12 cellular contexts compared by ENCODE assay signal in the genomic region with DNA sequence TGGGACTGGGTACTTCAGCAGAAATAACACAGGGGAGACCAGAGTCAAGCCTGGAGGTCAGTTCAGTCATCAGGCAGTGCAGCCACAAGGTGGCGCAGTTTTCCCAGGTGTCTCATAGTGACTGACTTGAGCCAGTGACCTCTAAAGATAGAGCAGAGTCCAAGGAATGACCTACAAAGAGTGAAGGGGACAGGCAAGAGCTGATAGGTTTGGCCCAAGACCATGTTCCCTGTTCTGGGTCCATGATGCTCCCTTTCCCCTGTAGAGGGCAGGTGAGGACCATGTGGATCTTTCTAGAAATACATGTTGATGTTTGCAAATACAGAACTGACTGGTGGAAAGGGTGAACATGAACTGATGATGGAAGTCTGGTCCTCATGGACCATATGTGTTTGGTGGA. TPM values are rescaled to one million over a fixed set of nuclear protein-coding genes. Genes with fewer than 3 reads are reported as not detected.
DNase-seq lines count a peak whose midpoint lies in the region; ATAC-seq and TF ChIP-seq lines count a peak whose summit lies in the region.
"Not testable (repeated sequence)": the region's sequence is repeated elsewhere in the genome, so short reads cannot be mapped to it uniquely, and the experiment has no call there.
"Had no signal": no experiment of that assay in that cellular context is flagged by ENCODE, and none has a peak within 500 bp of the region (broad histone marks: within the 10 kb centered on the region; RNA-seq: fewer than 3 reads in every experiment).

No MANE protein-coding gene starts in this region.

- not testable (repeated sequence) for H3K79me2 ChIP-seq in DOHH2 (ENCODE audit: control insufficient read depth, low read length); osteoblast (ENCODE audit: insufficient read depth, low read length)

- not testable (repeated sequence) for H3K27ac Mint-ChIP-seq in activated CD8-positive, alpha-beta T cell treated with anti-CD3 and anti-CD28 coated beads for 36 hours; MCF 10A (ENCODE audit: low read depth, unreplicated experiment)

- TF ChIP-seq CTCF in 22Rv1 (IDR thresholded peaks at IDR 0.05) (peak; percentile 72), DOHH2 (IDR thresholded peaks at IDR 0.05; ENCODE audit: low read depth, low read length, poor library complexity, severe bottlenecking) (peak; percentile 46), MCF 10A (IDR thresholded peaks at IDR 0.05; ENCODE audit: unreplicated experiment) (peak; percentile 54), osteoblast (IDR thresholded peaks at IDR 0.05; ENCODE audit: extremely low read depth, low read depth, low read length) (peak; percentile 38)
- peak; percentile 52 for TF ChIP-seq CTCF in activated CD8-positive, alpha-beta T cell treated with anti-CD3 and anti-CD28 coated beads for 36 hours (IDR thresholded peaks at IDR 0.05)

- DNase-seq in KBM-7 (peak; percentile 3), RKO (ENCODE audit: low spot score) (peak; percentile 2), MCF 10A (ENCODE audit: unreplicated experiment) (peak; percentile 48), Right ventricle myocardium superior (peak; percentile 52)
- peak; percentile 54 for DNase-seq in activated CD8-positive, alpha-beta T cell treated with anti-CD3 and anti-CD28 coated beads for 36 hours
- not testable (repeated sequence) for DNase-seq in osteoblast (ENCODE audit: insufficient read length, low spot score, missing footprints)

- not testable (repeated sequence) for H2AFZ ChIP-seq in osteoblast (ENCODE audit: low read length)

- H3K9me3 ChIP-seq in DOHH2 (ENCODE audit: control insufficient read depth, insufficient read depth, low read length); osteoblast (ENCODE audit: low read depth, low read length): not testable (repeated sequence)

- H3K36me3 Mint-ChIP-seq in activated CD8-positive, alpha-beta T cell treated with anti-CD3 and anti-CD28 coated beads for 36 hours (ENCODE audit: low read depth); MCF 10A (ENCODE audit: insufficient read depth, unreplicated experiment): not testable (repeated sequence)

- BruUV-seq in MCF 10A (replicated peaks; lab: Mats Ljungman, UMichigan), result not testable (repeated sequence)

- not testable (repeated sequence) for H3K4me3 ChIP-seq in DOHH2 (ENCODE audit: low read length); osteoblast (ENCODE audit: insufficient read depth, low read length)

- H3K27me3 ChIP-seq in DOHH2 (ENCODE audit: control insufficient read depth, low read length); osteoblast (ENCODE audit: insufficient read depth, low read length): not testable (repeated sequence)

- not testable (repeated sequence) for H3K9me3 Mint-ChIP-seq in activated CD8-positive, alpha-beta T cell treated with anti-CD3 and anti-CD28 coated beads for 36 hours; MCF 10A (ENCODE audit: unreplicated experiment)

- not testable (repeated sequence) for H3K4me2 ChIP-seq in DOHH2 (ENCODE audit: low read length); osteoblast (ENCODE audit: insufficient read depth, low read length)

- not testable (repeated sequence) for H3K9me2 ChIP-seq in DOHH2 (replicated peaks; ENCODE audit: control insufficient read depth, low read length)

- H3K4me1 ChIP-seq in DOHH2 (ENCODE audit: control insufficient read depth, low read length), result not testable (repeated sequence)
- H3K4me1 ChIP-seq in osteoblast (ENCODE audit: insufficient read depth, low read length), result peaks cover 15% of the 10 kb centered on the region

- in situ Hi-C loops in KBM-7 (cut with MboI; ENCODE audit: low pct_unique_long_range_greater_than_20kb, low sequenced_read_pairs), result not testable (repeated sequence)

- H3K36me3 ChIP-seq in DOHH2 (ENCODE audit: control insufficient read depth, low read length); osteoblast (ENCODE audit: insufficient read depth, low read length): not testable (repeated sequence)

- H4K20me1 ChIP-seq in DOHH2 (ENCODE audit: control insufficient read depth, insufficient read depth, low read depth, low read length); osteoblast (ENCODE audit: insufficient read depth, low read length): not testable (repeated sequence)

- not testable (repeated sequence) for H3K27ac ChIP-seq in 22Rv1; DOHH2 (ENCODE audit: low read depth, low read length); osteoblast (ENCODE audit: low read depth, low read length)

- intact Hi-C loops in activated CD8-positive, alpha-beta T cell treated with anti-CD3 and anti-CD28 coated beads for 36 hours (cut with micrococcal nuclease); Right ventricle myocardium superior (cut with DNase I): not testable (repeated sequence)
- intact Hi-C loops in MCF 10A (cut with micrococcal nuclease), result loop anchor here (2.0 kb wide), 2 partner anchors 101 to 157 kb away; no protein-coding TSS in a partner anchor

- H3F3A ChIP-seq in DOHH2 (ENCODE audit: control insufficient read depth, insufficient read depth), result not testable (repeated sequence)

- POLR2A ChIA-PET in activated CD8-positive, alpha-beta T cell treated with anti-CD3 and anti-CD28 coated beads for 36 hours (lab: Charles Lee), result not testable (repeated sequence)
- POLR2A ChIA-PET in MCF 10A (lab: Yijun Ruan, JAX), result interaction anchor here (0.8 kb wide), 1 partner anchor 15 kb away, joined by 3 read pairs; no protein-coding TSS in a partner anchor

- H3K4me3 Mint-ChIP-seq in activated CD8-positive, alpha-beta T cell treated with anti-CD3 and anti-CD28 coated beads for 36 hours; MCF 10A (ENCODE audit: unreplicated experiment): not testable (repeated sequence)

- H3K4me1 Mint-ChIP-seq in activated CD8-positive, alpha-beta T cell treated with anti-CD3 and anti-CD28 coated beads for 36 hours (ENCODE audit: low read depth), result not testable (repeated sequence)
- H3K4me1 Mint-ChIP-seq in MCF 10A (ENCODE audit: insufficient read depth, unreplicated experiment), result peaks cover 21% of the 10 kb centered on the region

- CTCF ChIA-PET in activated CD8-positive, alpha-beta T cell treated with anti-CD3 and anti-CD28 coated beads for 36 hours (lab: Charles Lee), result not testable (repeated sequence)
- CTCF ChIA-PET in MCF 10A (lab: Yijun Ruan, JAX), result interaction anchor here (1.0 to 1.8 kb wide), 3 partner anchors 150 to 160 kb away, joined by 3 to 6 read pairs (median 4); no protein-coding TSS in a partner anchor

- H3K27me3 Mint-ChIP-seq in activated CD8-positive, alpha-beta T cell treated with anti-CD3 and anti-CD28 coated beads for 36 hours; MCF 10A (ENCODE audit: insufficient read depth, unreplicated experiment): not testable (repeated sequence)

- not testable (repeated sequence) for ATAC-seq in activated CD8-positive, alpha-beta T cell treated with anti-CD3 and anti-CD28 coated beads for 36 hours; Right ventricle myocardium superior (ENCODE audit: poor library complexity)

RNA-seq across cellular contexts. Expression of a gene that starts 6.8 kb away (rescaled TPM):
- total RNA-seq in activated CD8-positive, alpha-beta T cell treated with anti-CD3 and anti-CD28 coated beads for 36 hours, result not detected
- not detected in 2 replicates for total RNA-seq in MCF 10A (2022)
- not detected for total RNA-seq in Right ventricle myocardium superior
- total RNA-seq in osteoblast, result not detected in 2 replicates
- total RNA-seq: esophagus muscularis mucosa, natural killer cell, sigmoid colon, upper lobe of left lung had no signal

RNA-seq across cellular contexts. Expression of a gene that starts 12.5 kb away (rescaled TPM):
- total RNA-seq in activated CD8-positive, alpha-beta T cell treated with anti-CD3 and anti-CD28 coated beads for 36 hours, result not detected
- not detected in 2 replicates for total RNA-seq in MCF 10A (2022)
- not detected for total RNA-seq in Right ventricle myocardium superior
- not detected in 2 replicates for total RNA-seq in osteoblast
- total RNA-seq: esophagus muscularis mucosa, natural killer cell, sigmoid colon, upper lobe of left lung had no signal

RNA-seq across cellular contexts. Expression of a gene that starts 50.7 kb away (rescaled TPM):
- not detected for total RNA-seq in activated CD8-positive, alpha-beta T cell treated with anti-CD3 and anti-CD28 coated beads for 36 hours
- total RNA-seq in MCF 10A (2022), result not detected in 2 replicates
- total RNA-seq in Right ventricle myocardium superior, result not detected
- total RNA-seq in osteoblast, result 0.36 and 1.2 TPM in 2 replicates
- total RNA-seq: natural killer cell, sigmoid colon, upper lobe of left lung had no signal
